Comparison of ENCODE assay signal across 18 cellular contexts in the genomic region with DNA sequence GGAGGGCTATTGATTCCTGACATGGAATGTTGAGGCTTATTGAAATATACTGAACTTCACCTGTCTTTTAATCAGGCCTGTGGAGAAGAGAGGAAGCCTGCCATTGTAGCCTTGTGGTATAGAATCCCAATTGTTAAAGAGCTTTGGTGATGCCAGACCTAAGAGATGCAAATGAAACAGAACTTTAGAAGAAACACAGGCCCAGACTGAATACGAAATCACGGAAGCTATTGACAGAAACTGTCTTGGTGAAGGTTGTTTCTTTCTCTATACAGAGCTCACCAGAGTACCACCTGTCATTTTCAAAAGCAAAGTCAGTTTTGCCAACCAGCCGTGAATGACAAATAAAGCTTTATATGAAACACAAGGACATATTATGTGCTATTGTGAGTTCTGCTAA.
DNase-seq lines count a peak whose midpoint lies in the region.
"Had no signal": no experiment of that assay in that cellular context is flagged by ENCODE, and none has a peak within 500 bp of the region (broad histone marks: within the 10 kb centered on the region; RNA-seq: fewer than 3 reads in every experiment).

No MANE protein-coding gene starts in this region.

- DNase-seq in DMS79 treated with DMSO at 0.1 percent for 48 hours (lab: John Stamatoyannopoulos, UW) (peak; percentile 93), NCI-H1092 (lab: John Stamatoyannopoulos, UW) (peak; percentile 89), NCI-H345 treated with DMSO at 0.1 percent for 48 hours (lab: John Stamatoyannopoulos, UW; ENCODE audit: unreplicated experiment) (peak; percentile 98), iPS-NIHi11 (ENCODE audit: low spot score) (peak; percentile 22), NCI-H226 (no peak), cerebellar cortex (ENCODE audit: low spot score) (no peak)
- DNase-seq in stimulated activated CD4-positive, alpha-beta T cell treated with anti-CD3 and anti-CD28 coated beads, Interleukin-4, amount 100 ng/mL, for 24 hours, result no peak
- DNase-seq: activated CD4-positive, alpha-beta T cell treated with anti-CD3 and anti-CD28 coated beads for 4 hours; activated effector memory CD4-positive, alpha-beta T cell treated with Interleukin-2 at 50 U/mL for 16 hours; AML-193; Caco-2; mesenchymal stem cell; naive thymus-derived CD4-positive, alpha-beta T cell; NCI-H446; ovary; Right ventricle myocardium superior; stimulated activated naive B cell treated with anti-CD40 and anti-IgM and Interleukin-4, amounts not matched to agents 10 μg/mL and 1 μg/mL and 100 μg/mL, for 72 hours; SW 1271 had no signal

Comparison
In these comparisons a context has a peak if more than half of its experiments do, and no peak if none do; other contexts are left out.
1. DNase-seq: peak in DMS79 treated with DMSO at 0.1 percent for 48 hours (single experiment), NCI-H1092 (single experiment), NCI-H345 treated with DMSO at 0.1 percent for 48 hours (single experiment) and iPS-NIHi11 (single experiment); none in stimulated activated CD4-positive, alpha-beta T cell treated with anti-CD3 and anti-CD28 coated beads, Interleukin-4, amount 100 ng/mL, for 24 hours (single experiment), NCI-H226 (single experiment) and cerebellar cortex (single experiment).